Comparison of ENCODE assay signal across 10 cellular contexts in genomic region chr17:64155090-64155630, GRCh38. TPM values are rescaled to one million over a fixed set of nuclear protein-coding genes. Genes with fewer than 3 reads are reported as not detected.
DNase-seq lines count a peak whose midpoint lies in the region; ATAC-seq and TF ChIP-seq lines count a peak whose summit lies in the region.
"Had no signal": no experiment of that assay in that cellular context is flagged by ENCODE, and none has a peak within 500 bp of the region (broad histone marks: within the 10 kb centered on the region; RNA-seq: fewer than 3 reads in every experiment).

No MANE protein-coding gene starts in this region.

- DNase-seq in heart left ventricle (no peak), left ventricle myocardium superior (no peak), esophagus squamous epithelium (lab: John Stamatoyannopoulos, UW) (no peak), uterus (no peak), nucleus accumbens (lab: John Stamatoyannopoulos, UW) (no peak)
- DNase-seq: SJCRH30; stimulated activated naive CD4-positive, alpha-beta T cell had no signal

- no peak for TF ChIP-seq CTCF in heart left ventricle (IDR thresholded peaks at IDR 0.05)
- no peak for TF ChIP-seq CTCF in esophagus squamous epithelium (IDR thresholded peaks at IDR 0.05)
- TF ChIP-seq CTCF in parathyroid adenoma (IDR thresholded peaks at IDR 0.05), result no peak
- no peak for TF ChIP-seq CTCF in uterus (IDR thresholded peaks at IDR 0.05)

- no peaks in the 10 kb centered on the region for H3K9me3 ChIP-seq in heart left ventricle
- H3K9me3 ChIP-seq in esophagus squamous epithelium, result no peaks in the 10 kb centered on the region
- no peaks in the 10 kb centered on the region for H3K9me3 ChIP-seq in parathyroid adenoma (ENCODE audit: control insufficient read depth, low read length)
- no peaks in the 10 kb centered on the region for H3K9me3 ChIP-seq in uterus
- H3K9me3 ChIP-seq: SJCRH30 had no signal

- TF ChIP-seq POLR2A in heart left ventricle (IDR thresholded peaks at IDR 0.05) (no peak), esophagus squamous epithelium (IDR thresholded peaks at IDR 0.05) (no peak), uterus (IDR thresholded peaks at IDR 0.05) (no peak)

- no peak overlapping the region for H3K4me3 ChIP-seq in heart left ventricle
- H3K4me3 ChIP-seq in esophagus squamous epithelium, result no peak overlapping the region
- H3K4me3 ChIP-seq in parathyroid adenoma (ENCODE audit: low read depth, low read length), result no peak overlapping the region
- H3K4me3 ChIP-seq in uterus, result no peak overlapping the region
- H3K4me3 ChIP-seq: SJCRH30 had no signal

- H3K27ac ChIP-seq in heart left ventricle (peak overlapping the region; percentile 87 to 97 (median 93)), esophagus squamous epithelium (peak overlapping the region in 3 of 4 donors; percentile 45 to 71 (median 55)), parathyroid adenoma (peak overlapping the region; percentile 70), uterus (peak overlapping the region; percentile 64)

- intact Hi-C loops in heart left ventricle (cut with DNase I) (loop anchor here in 4 of 10 donors (1.0 to 10.0 kb wide), 5 partner anchors 50 to 350 kb away; partner anchors contain the start of genes TEX2 (in 2 of the 4), CEP95 (in 1 of the 4) and DDX5 (in 1 of the 4)), left ventricle myocardium superior (cut with micrococcal nuclease) (no loop called here), esophagus squamous epithelium (cut with DNase I) (no loop called here), uterus (cut with DNase I; ENCODE audit: low total_unique reads) (loop anchor here (10.0 kb wide), 1 partner anchor 110 kb away; the partner anchor contains the start of gene TEX2)

- no peak overlapping the region for H3K4me2 ChIP-seq in parathyroid adenoma (ENCODE audit: low read length)

- no peaks in the 10 kb centered on the region for H3K27me3 ChIP-seq in heart left ventricle
- no peaks in the 10 kb centered on the region for H3K27me3 ChIP-seq in esophagus squamous epithelium
- no peaks in the 10 kb centered on the region for H3K27me3 ChIP-seq in parathyroid adenoma (ENCODE audit: control insufficient read depth, insufficient read depth, low read length)
- H3K27me3 ChIP-seq in uterus, result no peaks in the 10 kb centered on the region
- H3K27me3 ChIP-seq: SJCRH30 had no signal

- no peak overlapping the region for H3K9ac ChIP-seq in parathyroid adenoma

- 76 to 85% (median 82%) methylated on average over 8 of the region's 8 CpGs for WGBS in heart left ventricle, 4 donors
- WGBS in esophagus squamous epithelium, 2 donors, result 97 to 100% methylated on average over 4 to 8 of the region's 8 CpGs

- peaks cover 0 to 33% (median 14%) of the 10 kb centered on the region in 9 donors for H3K36me3 ChIP-seq in heart left ventricle
- H3K36me3 ChIP-seq in esophagus squamous epithelium, result peaks cover 0 to 71% (median 6%) of the 10 kb centered on the region in 3 donors
- no peaks in the 10 kb centered on the region for H3K36me3 ChIP-seq in parathyroid adenoma (ENCODE audit: control insufficient read depth, insufficient read depth, low read length)
- H3K36me3 ChIP-seq in uterus, result no peaks in the 10 kb centered on the region

- no peak overlapping the region for H2AFZ ChIP-seq in parathyroid adenoma

- ATAC-seq in heart left ventricle, result no peak
- ATAC-seq in left ventricle myocardium superior, result no peak
- no peak for ATAC-seq in SK-N-SH treated with all-trans-retinoic acid at 6 μM for 48 hours
- ATAC-seq in HG03039 (IDR thresholded peaks at IDR 0.05; ENCODE audit: unreplicated experiment), result no peak

- H3K79me2 ChIP-seq in parathyroid adenoma, result peaks cover 2% of the 10 kb centered on the region

- H3K4me1 ChIP-seq in heart left ventricle, result peaks cover 34 to 93% (median 80%) of the 10 kb centered on the region in 12 donors
- H3K4me1 ChIP-seq in esophagus squamous epithelium, result peaks cover 0 to 43% (median 7%) of the 10 kb centered on the region in 3 donors
- peaks cover 40% of the 10 kb centered on the region for H3K4me1 ChIP-seq in parathyroid adenoma
- H3K4me1 ChIP-seq in uterus, result peaks cover 0 to 7% of the 10 kb centered on the region in 2 donors

TF ChIP-seq in SK-N-SH treated with all-trans-retinoic acid at 6 μM for 48 hours, 23 proteins besides CTCF, POLR2A, EP300 and RAD21:
- TF ChIP-seq ZFP3 (CRISPR knock-in tag; IDR thresholded peaks at IDR 0.05), result no peak
- no peak for TF ChIP-seq CSDC2 (CRISPR knock-in tag; IDR thresholded peaks at IDR 0.05)
- TF ChIP-seq TCF4 (CRISPR knock-in tag; IDR thresholded peaks at IDR 0.05; ENCODE audit: borderline replicate concordance), result no peak
- TF ChIP-seq CREB5 (CRISPR knock-in tag; IDR thresholded peaks at IDR 0.05; ENCODE audit: low read depth), result no peak
- TF ChIP-seq ESRRG (CRISPR knock-in tag; IDR thresholded peaks at IDR 0.05), result no peak
- no peak for TF ChIP-seq GLIS3 (CRISPR knock-in tag; IDR thresholded peaks at IDR 0.05)
- TF ChIP-seq ZC3H10 (CRISPR knock-in tag; IDR thresholded peaks at IDR 0.05), result no peak
- no peak for TF ChIP-seq ZNF565 (CRISPR knock-in tag; conservative IDR thresholded peaks at IDR 0.05; ENCODE audit: low read depth)
- TF ChIP-seq SNAI2 (CRISPR knock-in tag; IDR thresholded peaks at IDR 0.05), result no peak
- no peak for TF ChIP-seq ISL1 (CRISPR knock-in tag; IDR thresholded peaks at IDR 0.05)
- TF ChIP-seq CSRNP3 (CRISPR knock-in tag; IDR thresholded peaks at IDR 0.05), result no peak
- TF ChIP-seq OSR1 (CRISPR knock-in tag; IDR thresholded peaks at IDR 0.05), result no peak
- no peak for TF ChIP-seq ZFP30 (CRISPR knock-in tag; IDR thresholded peaks at IDR 0.05)
- TF ChIP-seq PPARA (CRISPR knock-in tag; IDR thresholded peaks at IDR 0.05; ENCODE audit: borderline replicate concordance), result no peak
- no peak for TF ChIP-seq PATZ1 (CRISPR knock-in tag; IDR thresholded peaks at IDR 0.05; ENCODE audit: borderline replicate concordance)
- TF ChIP-seq TOX (CRISPR knock-in tag; IDR thresholded peaks at IDR 0.05; ENCODE audit: borderline replicate concordance), result no peak

RNA-seq across cellular contexts. Expression of gene ERN1, which starts 25.2 kb away (rescaled TPM):
- total RNA-seq in heart left ventricle, result 10 to 100 TPM in 4 of 9 donors, 1 to 10 TPM in 5; 5.1 to 18.7 (median 9.1) TPM
- 1 to 10 TPM; 1.5 to 4.7 TPM for polyA plus RNA-seq in heart left ventricle
- total RNA-seq in left ventricle myocardium superior, result 9.0 TPM
- 10 to 100 TPM in 3 of 4 donors, 1 to 10 TPM in 1; 9.2 to 19.1 (median 15.1) TPM for total RNA-seq in esophagus squamous epithelium
- 10 to 100 TPM in 3 of 4 donors, 1 to 10 TPM in 1; 4.4 to 56.5 (median 15.0) TPM for total RNA-seq in uterus
